In the genomic region with DNA sequence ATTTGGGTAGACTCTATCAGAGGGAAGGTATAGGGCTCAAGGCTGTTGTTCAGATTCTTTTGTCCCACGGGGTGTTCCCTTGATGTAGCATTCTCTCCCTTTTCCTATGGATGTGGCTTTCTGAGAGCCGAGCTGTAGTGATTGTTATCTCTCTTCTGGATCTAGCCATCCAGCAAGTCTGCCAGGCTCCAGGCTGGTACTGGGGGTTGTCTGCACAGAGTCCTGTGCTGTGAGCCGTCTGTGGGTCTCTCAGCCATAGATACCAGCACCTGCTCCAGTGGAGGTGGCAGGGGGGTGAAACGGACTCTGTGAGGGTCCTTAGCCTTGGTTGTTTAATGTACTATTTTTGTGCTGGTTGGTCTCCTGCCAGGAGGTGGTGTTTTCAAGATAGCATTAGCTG, we compare ENCODE assay signal across 5 cellular contexts. TPM values are rescaled to one million over a fixed set of nuclear protein-coding genes. Genes with fewer than 3 reads are reported as not detected.
DNase-seq lines count a peak whose midpoint lies in the region; ATAC-seq and TF ChIP-seq lines count a peak whose summit lies in the region.
"Not testable (repeated sequence)": the region's sequence is repeated elsewhere in the genome, so short reads cannot be mapped to it uniquely, and the experiment has no call there.

No MANE protein-coding gene starts in this region.

- ATAC-seq in memory B cell (ENCODE audit: low read depth) = not testable (repeated sequence)

- peak overlapping the region in 6 of 11 experiments; percentile 12 to 50 (median 29); a peak in 8 of 22 replicates for H3K4me2 ChIP-seq in BLaER1 treated with 17β-estradiol and CSF1 and Interleukin-3, amounts not matched to agents 10 nM and 100 nM
- not testable (repeated sequence) for H3K4me2 ChIP-seq in OCI-LY1 (ENCODE audit: low read length)

- DNase-seq in DMS 273 treated with DMSO at 0.1 percent for 48 hours (lab: John Stamatoyannopoulos, UW) = peak; percentile 6
- not testable (repeated sequence) for DNase-seq in endodermal cell; memory B cell (ENCODE audit: low spot score in 2 of 2)

- peaks cover 0 to 40% (median 16%) of the 10 kb centered on the region in 11 experiments; a peak in 13 of 22 replicates for H3K36me3 ChIP-seq in BLaER1 treated with 17β-estradiol and CSF1 and Interleukin-3, amounts not matched to agents 10 nM and 100 nM
- not testable (repeated sequence) for H3K36me3 ChIP-seq in OCI-LY1 (ENCODE audit: insufficient read depth, low read length); endodermal cell (ENCODE audit: control insufficient read depth, insufficient read depth, low read length)

- peak overlapping the region; percentile 22 for H3K27ac Mint-ChIP-seq in endodermal cell
- peak overlapping the region; percentile 40 for H3K27ac Mint-ChIP-seq in memory B cell

- H4K20me1 ChIP-seq in BLaER1 treated with 17β-estradiol and CSF1 and Interleukin-3, amounts not matched to agents 10 nM and 100 nM; OCI-LY1 (ENCODE audit: insufficient read depth, low read length): not testable (repeated sequence)

- not testable (repeated sequence) for H3K4me3 Mint-ChIP-seq in endodermal cell, memory B cell

- H3K4me1 ChIP-seq in BLaER1 treated with 17β-estradiol and CSF1 and Interleukin-3, amounts not matched to agents 10 nM and 100 nM = peaks cover 0 to 11% (median 4%) of the 10 kb centered on the region in 10 experiments; a peak in 9 of 20 replicates
- H3K4me1 ChIP-seq in OCI-LY1 (ENCODE audit: insufficient read depth, low read length, severe bottlenecking) = peaks cover 12% of the 10 kb centered on the region
- not testable (repeated sequence) for H3K4me1 ChIP-seq in endodermal cell (ENCODE audit: control insufficient read depth, insufficient read depth, low read length)

- not testable (repeated sequence) for TF ChIP-seq CTCF in OCI-LY1 (IDR thresholded peaks at IDR 0.05; ENCODE audit: low read length); endodermal cell (conservative IDR thresholded peaks at IDR 0.05)

- H3K79me2 ChIP-seq in OCI-LY1 (ENCODE audit: insufficient read depth, low read length) = not testable (repeated sequence)

- not testable (repeated sequence) for H3K4me3 ChIP-seq in BLaER1 treated with 17β-estradiol and CSF1 and Interleukin-3, amounts not matched to agents 10 nM and 100 nM; OCI-LY1 (ENCODE audit: low read depth, low read length, poor library complexity, severe bottlenecking); endodermal cell (ENCODE audit: low read length)

- H3K4me1 Mint-ChIP-seq in endodermal cell, memory B cell: not testable (repeated sequence)

- not testable (repeated sequence) for H3K9ac ChIP-seq in BLaER1 treated with 17β-estradiol and CSF1 and Interleukin-3, amounts not matched to agents 10 nM and 100 nM; OCI-LY1 (ENCODE audit: low read length); endodermal cell (ENCODE audit: extremely low read depth, low read length, poor library complexity, severe bottlenecking)

- H3K9me3 ChIP-seq in BLaER1 treated with 17β-estradiol and CSF1 and Interleukin-3, amounts not matched to agents 10 nM and 100 nM (replicated peaks in 1 of 11) = peaks cover 5 to 33% (median 15%) of the 10 kb centered on the region in 11 experiments; a peak in 15 of 22 replicates
- not testable (repeated sequence) for H3K9me3 ChIP-seq in OCI-LY1 (ENCODE audit: low read length); endodermal cell (ENCODE audit: control insufficient read depth, low read length)

- not testable (repeated sequence) for H3K9me2 ChIP-seq in OCI-LY1 (ENCODE audit: low read depth, low read length)

- H3K27ac ChIP-seq in BLaER1 treated with 17β-estradiol and CSF1 and Interleukin-3, amounts not matched to agents 10 nM and 100 nM; endodermal cell (ENCODE audit: low read depth, low read length): not testable (repeated sequence)
- peak overlapping the region; percentile 35 for H3K27ac ChIP-seq in OCI-LY1 (ENCODE audit: low read depth, low read length, poor library complexity, severe bottlenecking)

- H2AFZ ChIP-seq in OCI-LY1 (ENCODE audit: low read length) = not testable (repeated sequence)

- H3K9me3 Mint-ChIP-seq in endodermal cell, memory B cell: not testable (repeated sequence)

- H3K36me3 Mint-ChIP-seq in endodermal cell (ENCODE audit: low read depth) (peaks cover 18% of the 10 kb centered on the region), memory B cell (peaks cover 48% of the 10 kb centered on the region)

- not testable (repeated sequence) for H3F3A ChIP-seq in OCI-LY1 (ENCODE audit: insufficient read depth, low read length)

- WGBS in endodermal cell (ENCODE audit: insufficient coverage in 1 of 2, insufficient read length in 1 of 2), 2 experiments = 91 to 100% methylated on average over 1 to 4 of the region's 4 CpGs

- not testable (repeated sequence) for H3K27me3 ChIP-seq in BLaER1 treated with 17β-estradiol and CSF1 and Interleukin-3, amounts not matched to agents 10 nM and 100 nM; OCI-LY1 (ENCODE audit: insufficient read depth, low read length); endodermal cell (ENCODE audit: control insufficient read depth, insufficient read depth, low read length, poor library complexity, severe bottlenecking)

- H3K27me3 Mint-ChIP-seq in endodermal cell (ENCODE audit: insufficient read depth); memory B cell: not testable (repeated sequence)

RNA-seq across cellular contexts. Expression of a gene that starts 13.2 kb away (rescaled TPM):
- total RNA-seq in endodermal cell = 10 to 100 TPM; 26.4 to 46.4 TPM
- 49.7 TPM for polyA plus RNA-seq in endodermal cell (2013, experiment 1 of 2)
- 49.3 TPM for polyA plus RNA-seq in endodermal cell (2013, experiment 2 of 2)
